ENCODE assay signal across 1 cellular context in genomic region chr11:93570759-93571413, GRCh38.
TF ChIP-seq lines count a peak whose summit lies in the region.

No MANE protein-coding gene starts in this region.

TF ChIP-seq in HepG2, 621 proteins besides CTCF, POLR2A, EP300 and RAD21 (continued from another document and continues in another):
- TF ChIP-seq, protein P1, sequence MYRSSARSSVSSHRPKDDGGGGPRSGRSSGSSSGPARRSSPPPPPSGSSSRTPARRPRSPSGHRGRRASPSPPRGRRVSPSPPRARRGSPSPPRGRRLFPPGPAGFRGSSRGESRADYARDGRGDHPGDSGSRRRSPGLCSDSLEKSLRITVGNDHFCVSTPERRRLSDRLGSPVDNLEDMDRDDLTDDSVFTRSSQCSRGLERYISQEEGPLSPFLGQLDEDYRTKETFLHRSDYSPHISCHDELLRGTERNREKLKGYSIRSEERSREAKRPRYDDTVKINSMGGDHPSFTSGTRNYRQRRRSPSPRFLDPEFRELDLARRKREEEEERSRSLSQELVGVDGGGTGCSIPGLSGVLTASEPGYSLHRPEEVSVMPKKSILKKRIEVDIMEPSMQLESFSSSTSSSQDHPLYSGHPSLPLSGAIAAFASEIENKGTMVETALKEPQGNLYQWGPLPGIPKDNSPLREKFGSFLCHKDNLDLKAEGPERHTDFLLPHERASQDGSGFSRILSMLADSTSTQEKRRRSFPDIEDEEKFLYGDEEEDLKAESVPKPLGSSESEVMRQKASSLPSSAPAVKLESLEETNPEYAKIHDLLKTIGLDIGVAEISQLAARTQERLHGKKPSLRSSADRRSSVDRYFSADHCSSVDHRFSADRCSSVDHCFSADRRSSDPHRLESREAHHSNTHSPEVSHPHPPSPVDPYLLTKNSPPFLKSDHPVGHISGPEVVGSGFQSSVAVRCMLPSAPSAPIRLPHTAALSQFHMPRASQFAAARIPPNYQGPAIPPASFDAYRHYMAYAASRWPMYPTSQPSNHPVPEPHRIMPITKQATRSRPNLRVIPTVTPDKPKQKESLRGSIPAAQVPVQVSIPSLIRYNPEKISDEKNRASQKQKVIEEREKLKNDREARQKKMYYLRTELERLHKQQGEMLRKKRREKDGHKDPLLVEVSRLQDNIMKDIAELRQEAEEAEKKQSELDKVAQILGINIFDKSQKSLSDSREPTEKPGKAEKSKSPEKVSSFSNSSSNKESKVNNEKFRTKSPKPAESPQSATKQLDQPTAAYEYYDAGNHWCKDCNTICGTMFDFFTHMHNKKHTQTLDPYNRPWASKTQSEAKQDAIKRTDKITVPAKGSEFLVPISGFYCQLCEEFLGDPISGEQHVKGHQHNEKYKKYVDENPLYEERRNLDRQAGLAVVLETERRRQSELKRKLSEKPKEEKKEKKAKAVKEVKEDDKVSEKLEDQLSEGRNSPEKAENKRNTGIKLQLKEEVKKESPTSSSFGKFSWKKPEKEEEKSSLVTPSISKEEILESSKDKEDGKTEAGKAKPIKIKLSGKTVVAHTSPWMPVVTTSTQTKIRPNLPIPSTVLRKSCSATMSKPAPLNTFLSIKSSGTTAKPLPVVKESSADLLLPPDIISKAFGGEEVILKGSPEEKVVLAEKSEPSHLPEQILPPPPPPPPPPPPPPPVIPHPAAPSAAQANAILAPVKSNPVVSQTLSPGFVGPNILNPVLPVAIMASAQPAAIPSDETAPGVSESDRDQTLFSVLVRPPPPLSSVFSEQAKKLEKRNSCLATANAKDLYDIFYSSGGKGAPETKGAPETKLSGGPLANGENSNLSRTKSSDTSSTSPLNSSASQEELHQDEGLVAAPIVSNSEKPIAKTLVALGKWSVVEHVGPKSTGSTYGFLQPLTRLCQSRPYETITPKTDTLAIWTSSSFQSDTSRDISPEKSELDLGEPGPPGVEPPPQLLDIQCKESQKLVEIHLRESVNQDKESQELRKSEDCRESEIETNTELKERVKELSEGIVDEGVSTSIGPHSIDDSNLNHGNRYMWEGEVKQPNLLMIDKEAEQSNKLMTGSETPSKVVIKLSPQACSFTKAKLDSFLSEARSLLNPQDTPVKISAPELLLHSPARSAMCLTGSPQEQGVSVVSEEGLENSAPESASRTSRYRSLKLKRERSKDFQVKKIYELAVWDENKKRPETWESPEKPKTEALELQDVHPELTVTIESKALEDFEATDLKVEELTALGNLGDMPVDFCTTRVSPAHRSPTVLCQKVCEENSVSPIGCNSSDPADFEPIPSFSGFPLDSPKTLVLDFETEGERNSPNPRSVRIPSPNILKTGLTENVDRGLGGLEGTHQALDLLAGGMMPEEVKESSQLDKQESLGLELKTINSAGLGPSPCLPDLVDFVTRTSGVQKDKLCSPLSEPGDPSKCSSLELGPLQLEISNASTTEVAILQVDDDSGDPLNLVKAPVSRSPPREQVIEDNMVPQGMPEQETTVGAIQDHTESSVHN (CRISPR knock-in tag; IDR thresholded peaks at IDR 0.05): no peak
- TF ChIP-seq ZNF44 (CRISPR knock-in tag; IDR thresholded peaks at IDR 0.05): peak; percentile 45; the same call in 1 of the 2 replicates
- no peak for TF ChIP-seq REXO4 (CRISPR knock-in tag; IDR thresholded peaks at IDR 0.05; ENCODE audit: borderline replicate concordance)
- no peak for TF ChIP-seq CBX2 (IDR thresholded peaks at IDR 0.05; ENCODE audit: low read depth, low read length)
- TF ChIP-seq CBX2 (CRISPR knock-in tag; IDR thresholded peaks at IDR 0.05; ENCODE audit: low read depth): no peak
- TF ChIP-seq ZKSCAN5 (CRISPR knock-in tag; IDR thresholded peaks at IDR 0.05): no peak
- TF ChIP-seq, protein P2, sequence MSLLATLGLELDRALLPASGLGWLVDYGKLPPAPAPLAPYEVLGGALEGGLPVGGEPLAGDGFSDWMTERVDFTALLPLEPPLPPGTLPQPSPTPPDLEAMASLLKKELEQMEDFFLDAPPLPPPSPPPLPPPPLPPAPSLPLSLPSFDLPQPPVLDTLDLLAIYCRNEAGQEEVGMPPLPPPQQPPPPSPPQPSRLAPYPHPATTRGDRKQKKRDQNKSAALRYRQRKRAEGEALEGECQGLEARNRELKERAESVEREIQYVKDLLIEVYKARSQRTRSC (CRISPR knock-in tag; IDR thresholded peaks at IDR 0.05; ENCODE audit: low read depth): no peak
- TF ChIP-seq TERF1 (CRISPR knock-in tag; IDR thresholded peaks at IDR 0.05): no peak
- no peak for TF ChIP-seq PRMT3 (CRISPR knock-in tag; IDR thresholded peaks at IDR 0.05; ENCODE audit: borderline replicate concordance, low read depth)
- TF ChIP-seq PCBP1 (IDR thresholded peaks at IDR 0.05; ENCODE audit: borderline replicate concordance, low read depth, low read length): no peak
- peak; percentile 62; the same call in 1 of the 2 replicates for TF ChIP-seq ZNF292 (CRISPR knock-in tag; IDR thresholded peaks at IDR 0.05; ENCODE audit: borderline replicate concordance, low read depth)
- TF ChIP-seq ZNF766 (CRISPR knock-in tag; IDR thresholded peaks at IDR 0.05; ENCODE audit: borderline replicate concordance): no peak
- TF ChIP-seq, protein P3, sequence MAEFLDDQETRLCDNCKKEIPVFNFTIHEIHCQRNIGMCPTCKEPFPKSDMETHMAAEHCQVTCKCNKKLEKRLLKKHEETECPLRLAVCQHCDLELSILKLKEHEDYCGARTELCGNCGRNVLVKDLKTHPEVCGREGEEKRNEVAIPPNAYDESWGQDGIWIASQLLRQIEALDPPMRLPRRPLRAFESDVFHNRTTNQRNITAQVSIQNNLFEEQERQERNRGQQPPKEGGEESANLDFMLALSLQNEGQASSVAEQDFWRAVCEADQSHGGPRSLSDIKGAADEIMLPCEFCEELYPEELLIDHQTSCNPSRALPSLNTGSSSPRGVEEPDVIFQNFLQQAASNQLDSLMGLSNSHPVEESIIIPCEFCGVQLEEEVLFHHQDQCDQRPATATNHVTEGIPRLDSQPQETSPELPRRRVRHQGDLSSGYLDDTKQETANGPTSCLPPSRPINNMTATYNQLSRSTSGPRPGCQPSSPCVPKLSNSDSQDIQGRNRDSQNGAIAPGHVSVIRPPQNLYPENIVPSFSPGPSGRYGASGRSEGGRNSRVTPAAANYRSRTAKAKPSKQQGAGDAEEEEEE (CRISPR knock-in tag; IDR thresholded peaks at IDR 0.05; ENCODE audit: borderline replicate concordance): no peak
- TF ChIP-seq MTA1 (CRISPR knock-in tag; IDR thresholded peaks at IDR 0.05; ENCODE audit: borderline replicate concordance): no peak
- TF ChIP-seq ZNF253 (CRISPR knock-in tag; IDR thresholded peaks at IDR 0.05; ENCODE audit: borderline replicate concordance): no peak
- no peak for TF ChIP-seq ZBTB8A (CRISPR knock-in tag; IDR thresholded peaks at IDR 0.05; ENCODE audit: borderline replicate concordance, low read depth)
- peak; percentile 75 for TF ChIP-seq CREM (IDR thresholded peaks at IDR 0.05)
- no peak for TF ChIP-seq CREM (CRISPR knock-in tag; IDR thresholded peaks at IDR 0.05)
- TF ChIP-seq ZNF343 (CRISPR knock-in tag; IDR thresholded peaks at IDR 0.05): no peak
- no peak for TF ChIP-seq ZNF274 (CRISPR knock-in tag; IDR thresholded peaks at IDR 0.05)
- TF ChIP-seq ZBTB21 (CRISPR knock-in tag; IDR thresholded peaks at IDR 0.05): 0 out of 2 replicates have a peak, but pooled peaks have one; percentile 40
- TF ChIP-seq E2F2 (CRISPR knock-in tag; IDR thresholded peaks at IDR 0.05; ENCODE audit: borderline replicate concordance): no peak
- no peak for TF ChIP-seq U2AF1 (optimal IDR thresholded peaks at IDR 0.05; ENCODE audit: low read depth, low read length)
- TF ChIP-seq, protein P4, sequence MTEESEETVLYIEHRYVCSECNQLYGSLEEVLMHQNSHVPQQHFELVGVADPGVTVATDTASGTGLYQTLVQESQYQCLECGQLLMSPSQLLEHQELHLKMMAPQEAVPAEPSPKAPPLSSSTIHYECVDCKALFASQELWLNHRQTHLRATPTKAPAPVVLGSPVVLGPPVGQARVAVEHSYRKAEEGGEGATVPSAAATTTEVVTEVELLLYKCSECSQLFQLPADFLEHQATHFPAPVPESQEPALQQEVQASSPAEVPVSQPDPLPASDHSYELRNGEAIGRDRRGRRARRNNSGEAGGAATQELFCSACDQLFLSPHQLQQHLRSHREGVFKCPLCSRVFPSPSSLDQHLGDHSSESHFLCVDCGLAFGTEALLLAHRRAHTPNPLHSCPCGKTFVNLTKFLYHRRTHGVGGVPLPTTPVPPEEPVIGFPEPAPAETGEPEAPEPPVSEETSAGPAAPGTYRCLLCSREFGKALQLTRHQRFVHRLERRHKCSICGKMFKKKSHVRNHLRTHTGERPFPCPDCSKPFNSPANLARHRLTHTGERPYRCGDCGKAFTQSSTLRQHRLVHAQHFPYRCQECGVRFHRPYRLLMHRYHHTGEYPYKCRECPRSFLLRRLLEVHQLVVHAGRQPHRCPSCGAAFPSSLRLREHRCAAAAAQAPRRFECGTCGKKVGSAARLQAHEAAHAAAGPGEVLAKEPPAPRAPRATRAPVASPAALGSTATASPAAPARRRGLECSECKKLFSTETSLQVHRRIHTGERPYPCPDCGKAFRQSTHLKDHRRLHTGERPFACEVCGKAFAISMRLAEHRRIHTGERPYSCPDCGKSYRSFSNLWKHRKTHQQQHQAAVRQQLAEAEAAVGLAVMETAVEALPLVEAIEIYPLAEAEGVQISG (CRISPR knock-in tag; IDR thresholded peaks at IDR 0.05): peak; percentile 59
- TF ChIP-seq TCF12 (IDR thresholded peaks at IDR 0.05): no peak
- no peak for TF ChIP-seq TCF12 (CRISPR knock-in tag; IDR thresholded peaks at IDR 0.05)
- TF ChIP-seq ERF (CRISPR knock-in tag; IDR thresholded peaks at IDR 0.05): peak; percentile 75; the same call in 1 of the 2 replicates
- TF ChIP-seq, protein P5, sequence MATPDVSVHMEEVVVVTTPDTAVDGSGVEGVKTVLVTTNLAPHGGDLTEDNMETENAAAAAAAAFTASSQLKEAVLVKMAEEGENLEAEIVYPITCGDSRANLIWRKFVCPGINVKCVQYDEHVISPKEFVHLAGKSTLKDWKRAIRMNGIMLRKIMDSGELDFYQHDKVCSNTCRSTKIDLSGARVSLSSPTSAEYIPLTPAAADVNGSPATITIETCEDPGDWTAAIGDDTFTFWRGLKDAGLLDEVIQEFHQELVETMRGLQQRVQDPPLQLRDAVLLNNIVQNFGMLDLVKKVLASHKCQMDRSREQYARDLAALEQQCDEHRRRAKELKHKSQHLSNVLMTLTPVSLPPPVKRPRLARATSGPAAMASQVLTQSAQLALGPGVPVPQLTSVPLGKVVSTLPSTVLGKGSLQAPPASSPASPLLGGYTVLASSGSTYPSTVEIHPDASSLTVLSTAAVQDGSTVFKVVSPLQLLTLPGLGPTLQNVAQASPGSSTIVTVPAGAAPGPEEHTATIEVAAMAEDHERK (CRISPR knock-in tag; IDR thresholded peaks at IDR 0.05; ENCODE audit: low read depth): no peak
- TF ChIP-seq ATF2 (CRISPR knock-in tag; IDR thresholded peaks at IDR 0.05): peak; percentile 98
- TF ChIP-seq NAIF1 (CRISPR knock-in tag; IDR thresholded peaks at IDR 0.05; ENCODE audit: borderline replicate concordance): no peak
- TF ChIP-seq ZMYM3 (CRISPR knock-in tag; IDR thresholded peaks at IDR 0.05): peak; percentile 62
- no peak for TF ChIP-seq PPARG (CRISPR knock-in tag; conservative IDR thresholded peaks at IDR 0.05)
- TF ChIP-seq ZBTB38 (CRISPR knock-in tag; IDR thresholded peaks at IDR 0.05): no peak
- TF ChIP-seq KAT2B (IDR thresholded peaks at IDR 0.05; ENCODE audit: borderline replicate concordance, low read depth, low read length): no peak
- TF ChIP-seq CHCHD3 (CRISPR knock-in tag; IDR thresholded peaks at IDR 0.05): no peak
